1 cellular context compared by ENCODE assay signal in the genomic region with DNA sequence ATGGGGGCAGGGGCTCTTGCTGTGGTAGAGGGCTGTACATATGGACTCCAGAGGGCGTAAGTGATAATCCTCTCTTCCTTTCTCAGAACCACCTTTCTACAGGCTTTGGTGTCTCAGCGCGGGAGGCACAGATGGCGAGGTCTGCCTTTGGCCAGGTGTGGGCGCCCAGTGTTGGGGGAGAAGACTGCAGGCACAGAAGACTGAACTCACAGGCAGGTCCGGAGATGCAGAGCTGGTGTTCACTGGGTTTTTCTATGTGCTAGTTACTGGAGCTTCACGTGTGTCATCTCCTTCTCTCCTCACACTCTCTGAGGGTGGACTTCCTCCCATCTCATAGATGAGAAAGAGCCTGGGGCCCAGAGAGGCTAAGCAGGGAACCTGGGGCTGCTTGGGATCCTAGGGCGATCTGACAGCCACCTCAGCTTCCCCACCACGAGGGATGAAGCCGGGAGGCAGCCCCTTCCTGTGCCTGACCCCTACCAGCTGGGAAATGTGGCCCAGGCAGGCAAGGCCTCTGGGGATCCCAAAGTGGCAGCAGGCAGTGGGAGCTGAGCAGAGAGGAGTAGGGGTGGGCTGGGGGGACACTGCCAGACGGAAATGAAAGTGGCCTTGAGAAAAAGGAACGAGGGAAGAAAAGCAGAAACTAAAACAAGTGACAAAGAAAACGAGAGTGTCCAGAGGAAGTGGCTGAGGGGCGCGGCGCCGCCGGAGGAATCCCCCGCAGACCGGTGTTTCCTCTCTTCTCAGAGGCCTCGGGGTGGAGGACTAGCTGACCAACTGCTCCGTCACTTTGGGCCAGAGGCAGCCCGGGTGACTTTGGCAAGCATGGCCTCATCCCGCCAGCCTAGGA.
TF ChIP-seq lines count a peak whose summit lies in the region.

No MANE protein-coding gene starts in this region.

TF ChIP-seq in GM12878, 131 proteins besides CTCF, POLR2A, EP300 and RAD21 (continued from another document and continues in another):
- TF ChIP-seq, protein P1, sequence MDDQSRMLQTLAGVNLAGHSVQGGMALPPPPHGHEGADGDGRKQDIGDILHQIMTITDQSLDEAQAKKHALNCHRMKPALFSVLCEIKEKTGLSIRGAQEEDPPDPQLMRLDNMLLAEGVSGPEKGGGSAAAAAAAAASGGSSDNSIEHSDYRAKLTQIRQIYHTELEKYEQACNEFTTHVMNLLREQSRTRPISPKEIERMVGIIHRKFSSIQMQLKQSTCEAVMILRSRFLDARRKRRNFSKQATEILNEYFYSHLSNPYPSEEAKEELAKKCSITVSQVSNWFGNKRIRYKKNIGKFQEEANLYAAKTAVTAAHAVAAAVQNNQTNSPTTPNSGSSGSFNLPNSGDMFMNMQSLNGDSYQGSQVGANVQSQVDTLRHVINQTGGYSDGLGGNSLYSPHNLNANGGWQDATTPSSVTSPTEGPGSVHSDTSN (IDR thresholded peaks at IDR 0.05; ENCODE audit: insufficient replicate concordance, low read depth, low read length): no peak
- TF ChIP-seq EGR1 (IDR thresholded peaks at IDR 0.05; ENCODE audit: borderline replicate concordance in 1 of 2, low read depth in 2 of 2, low read length in 2 of 2) (peak in 1 of 2 experiments; percentile 41; a peak in 1 of 3 replicates), CREB1 (IDR thresholded peaks at IDR 0.05; ENCODE audit: low read depth) (0 out of 2 replicates have a peak, but pooled peaks have one; percentile 46), BHLHE40 (IDR thresholded peaks at IDR 0.05; ENCODE audit: borderline replicate concordance in 1 of 2, low read depth in 2 of 2, low read length in 1 of 2) (peak; percentile 69 to 76; a peak in 3 of 4 replicates), FOXM1 (IDR thresholded peaks at IDR 0.05; ENCODE audit: low read depth, low read length) (no peak; the same call in 1 of the 2 replicates), MTA3 (IDR thresholded peaks at IDR 0.05; ENCODE audit: borderline replicate concordance, low read length) (no peak), CBX3 (IDR thresholded peaks at IDR 0.05; ENCODE audit: borderline replicate concordance, low read depth) (no peak), SRF (IDR thresholded peaks at IDR 0.05; ENCODE audit: low read depth in 2 of 2, low read length in 2 of 2) (no peak), GATAD2B (conservative IDR thresholded peaks at IDR 0.05; ENCODE audit: low read depth) (peak; percentile 97), SP1 (IDR thresholded peaks at IDR 0.05; ENCODE audit: low read depth, low read length) (peak; percentile 57), SUZ12 (IDR thresholded peaks at IDR 0.05; ENCODE audit: unreplicated experiment) (no peak), KLF5 (IDR thresholded peaks at IDR 0.05; ENCODE audit: partially characterized antibody) (no peak), RB1 (IDR thresholded peaks at IDR 0.05; ENCODE audit: borderline replicate concordance) (0 out of 2 replicates have a peak, but pooled peaks have one; percentile 14), SIN3A (IDR thresholded peaks at IDR 0.05; ENCODE audit: low read depth, low read length) (peak; percentile 40; the same call in 1 of the 2 replicates), JUNB (IDR thresholded peaks at IDR 0.05) (no peak), SREBF1 (IDR thresholded peaks at IDR 0.05; ENCODE audit: low read length) (no peak), SREBF2 (IDR thresholded peaks at IDR 0.05; ENCODE audit: low read length) (no peak), TCF12 (IDR thresholded peaks at IDR 0.05; ENCODE audit: low read depth, low read length) (peak; percentile 80), SIX5 (IDR thresholded peaks at IDR 0.05; ENCODE audit: low read depth, low read length, severe bottlenecking) (no peak), BMI1 (IDR thresholded peaks at IDR 0.05; ENCODE audit: borderline replicate concordance) (no peak; the same call in 1 of the 2 replicates), ZNF384 (IDR thresholded peaks at IDR 0.05; ENCODE audit: borderline replicate concordance, low read depth, low read length) (no peak), ZNF274 (IDR thresholded peaks at IDR 0.05; ENCODE audit: insufficient read depth, insufficient read length) (no peak), RBBP5 (conservative IDR thresholded peaks at IDR 0.05) (no peak), CREM (IDR thresholded peaks at IDR 0.05; ENCODE audit: low read depth) (peak; percentile 66; the same call in 1 of the 2 replicates), SMAD5 (IDR thresholded peaks at IDR 0.05; ENCODE audit: low read depth) (no peak), POLR2AphosphoS2 (IDR thresholded peaks at IDR 0.05; ENCODE audit: low read depth, low read length) (no peak; the same call in 1 of the 2 replicates)
- TF ChIP-seq, protein P2, sequence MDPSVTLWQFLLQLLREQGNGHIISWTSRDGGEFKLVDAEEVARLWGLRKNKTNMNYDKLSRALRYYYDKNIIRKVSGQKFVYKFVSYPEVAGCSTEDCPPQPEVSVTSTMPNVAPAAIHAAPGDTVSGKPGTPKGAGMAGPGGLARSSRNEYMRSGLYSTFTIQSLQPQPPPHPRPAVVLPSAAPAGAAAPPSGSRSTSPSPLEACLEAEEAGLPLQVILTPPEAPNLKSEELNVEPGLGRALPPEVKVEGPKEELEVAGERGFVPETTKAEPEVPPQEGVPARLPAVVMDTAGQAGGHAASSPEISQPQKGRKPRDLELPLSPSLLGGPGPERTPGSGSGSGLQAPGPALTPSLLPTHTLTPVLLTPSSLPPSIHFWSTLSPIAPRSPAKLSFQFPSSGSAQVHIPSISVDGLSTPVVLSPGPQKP (IDR thresholded peaks at IDR 0.05; ENCODE audit: low read depth, low read length): 0 out of 2 replicates have a peak, but pooled peaks have one; percentile 42
- TF ChIP-seq, protein P3, sequence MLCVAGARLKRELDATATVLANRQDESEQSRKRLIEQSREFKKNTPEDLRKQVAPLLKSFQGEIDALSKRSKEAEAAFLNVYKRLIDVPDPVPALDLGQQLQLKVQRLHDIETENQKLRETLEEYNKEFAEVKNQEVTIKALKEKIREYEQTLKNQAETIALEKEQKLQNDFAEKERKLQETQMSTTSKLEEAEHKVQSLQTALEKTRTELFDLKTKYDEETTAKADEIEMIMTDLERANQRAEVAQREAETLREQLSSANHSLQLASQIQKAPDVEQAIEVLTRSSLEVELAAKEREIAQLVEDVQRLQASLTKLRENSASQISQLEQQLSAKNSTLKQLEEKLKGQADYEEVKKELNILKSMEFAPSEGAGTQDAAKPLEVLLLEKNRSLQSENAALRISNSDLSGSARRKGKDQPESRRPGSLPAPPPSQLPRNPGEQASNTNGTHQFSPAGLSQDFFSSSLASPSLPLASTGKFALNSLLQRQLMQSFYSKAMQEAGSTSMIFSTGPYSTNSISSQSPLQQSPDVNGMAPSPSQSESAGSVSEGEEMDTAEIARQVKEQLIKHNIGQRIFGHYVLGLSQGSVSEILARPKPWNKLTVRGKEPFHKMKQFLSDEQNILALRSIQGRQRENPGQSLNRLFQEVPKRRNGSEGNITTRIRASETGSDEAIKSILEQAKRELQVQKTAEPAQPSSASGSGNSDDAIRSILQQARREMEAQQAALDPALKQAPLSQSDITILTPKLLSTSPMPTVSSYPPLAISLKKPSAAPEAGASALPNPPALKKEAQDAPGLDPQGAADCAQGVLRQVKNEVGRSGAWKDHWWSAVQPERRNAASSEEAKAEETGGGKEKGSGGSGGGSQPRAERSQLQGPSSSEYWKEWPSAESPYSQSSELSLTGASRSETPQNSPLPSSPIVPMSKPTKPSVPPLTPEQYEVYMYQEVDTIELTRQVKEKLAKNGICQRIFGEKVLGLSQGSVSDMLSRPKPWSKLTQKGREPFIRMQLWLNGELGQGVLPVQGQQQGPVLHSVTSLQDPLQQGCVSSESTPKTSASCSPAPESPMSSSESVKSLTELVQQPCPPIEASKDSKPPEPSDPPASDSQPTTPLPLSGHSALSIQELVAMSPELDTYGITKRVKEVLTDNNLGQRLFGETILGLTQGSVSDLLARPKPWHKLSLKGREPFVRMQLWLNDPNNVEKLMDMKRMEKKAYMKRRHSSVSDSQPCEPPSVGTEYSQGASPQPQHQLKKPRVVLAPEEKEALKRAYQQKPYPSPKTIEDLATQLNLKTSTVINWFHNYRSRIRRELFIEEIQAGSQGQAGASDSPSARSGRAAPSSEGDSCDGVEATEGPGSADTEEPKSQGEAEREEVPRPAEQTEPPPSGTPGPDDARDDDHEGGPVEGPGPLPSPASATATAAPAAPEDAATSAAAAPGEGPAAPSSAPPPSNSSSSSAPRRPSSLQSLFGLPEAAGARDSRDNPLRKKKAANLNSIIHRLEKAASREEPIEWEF (IDR thresholded peaks at IDR 0.05; ENCODE audit: insufficient replicate concordance, low read depth, low read length): no peak
- TF ChIP-seq, protein P4, sequence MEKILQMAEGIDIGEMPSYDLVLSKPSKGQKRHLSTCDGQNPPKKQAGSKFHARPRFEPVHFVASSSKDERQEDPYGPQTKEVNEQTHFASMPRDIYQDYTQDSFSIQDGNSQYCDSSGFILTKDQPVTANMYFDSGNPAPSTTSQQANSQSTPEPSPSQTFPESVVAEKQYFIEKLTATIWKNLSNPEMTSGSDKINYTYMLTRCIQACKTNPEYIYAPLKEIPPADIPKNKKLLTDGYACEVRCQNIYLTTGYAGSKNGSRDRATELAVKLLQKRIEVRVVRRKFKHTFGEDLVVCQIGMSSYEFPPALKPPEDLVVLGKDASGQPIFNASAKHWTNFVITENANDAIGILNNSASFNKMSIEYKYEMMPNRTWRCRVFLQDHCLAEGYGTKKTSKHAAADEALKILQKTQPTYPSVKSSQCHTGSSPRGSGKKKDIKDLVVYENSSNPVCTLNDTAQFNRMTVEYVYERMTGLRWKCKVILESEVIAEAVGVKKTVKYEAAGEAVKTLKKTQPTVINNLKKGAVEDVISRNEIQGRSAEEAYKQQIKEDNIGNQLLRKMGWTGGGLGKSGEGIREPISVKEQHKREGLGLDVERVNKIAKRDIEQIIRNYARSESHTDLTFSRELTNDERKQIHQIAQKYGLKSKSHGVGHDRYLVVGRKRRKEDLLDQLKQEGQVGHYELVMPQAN (conservative IDR thresholded peaks at IDR 0.05): no peak; the same call in 1 of the 2 replicates
- TF ChIP-seq, protein P5, sequence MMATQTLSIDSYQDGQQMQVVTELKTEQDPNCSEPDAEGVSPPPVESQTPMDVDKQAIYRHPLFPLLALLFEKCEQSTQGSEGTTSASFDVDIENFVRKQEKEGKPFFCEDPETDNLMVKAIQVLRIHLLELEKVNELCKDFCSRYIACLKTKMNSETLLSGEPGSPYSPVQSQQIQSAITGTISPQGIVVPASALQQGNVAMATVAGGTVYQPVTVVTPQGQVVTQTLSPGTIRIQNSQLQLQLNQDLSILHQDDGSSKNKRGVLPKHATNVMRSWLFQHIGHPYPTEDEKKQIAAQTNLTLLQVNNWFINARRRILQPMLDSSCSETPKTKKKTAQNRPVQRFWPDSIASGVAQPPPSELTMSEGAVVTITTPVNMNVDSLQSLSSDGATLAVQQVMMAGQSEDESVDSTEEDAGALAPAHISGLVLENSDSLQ (IDR thresholded peaks at IDR 0.05): peak; percentile 31; the same call in 1 of the 2 replicates
- TF ChIP-seq, protein P6, sequence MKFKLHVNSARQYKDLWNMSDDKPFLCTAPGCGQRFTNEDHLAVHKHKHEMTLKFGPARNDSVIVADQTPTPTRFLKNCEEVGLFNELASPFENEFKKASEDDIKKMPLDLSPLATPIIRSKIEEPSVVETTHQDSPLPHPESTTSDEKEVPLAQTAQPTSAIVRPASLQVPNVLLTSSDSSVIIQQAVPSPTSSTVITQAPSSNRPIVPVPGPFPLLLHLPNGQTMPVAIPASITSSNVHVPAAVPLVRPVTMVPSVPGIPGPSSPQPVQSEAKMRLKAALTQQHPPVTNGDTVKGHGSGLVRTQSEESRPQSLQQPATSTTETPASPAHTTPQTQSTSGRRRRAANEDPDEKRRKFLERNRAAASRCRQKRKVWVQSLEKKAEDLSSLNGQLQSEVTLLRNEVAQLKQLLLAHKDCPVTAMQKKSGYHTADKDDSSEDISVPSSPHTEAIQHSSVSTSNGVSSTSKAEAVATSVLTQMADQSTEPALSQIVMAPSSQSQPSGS (IDR thresholded peaks at IDR 0.05; ENCODE audit: low read length): peak; percentile 57; the same call in 1 of the 2 replicates
- TF ChIP-seq, protein P7, sequence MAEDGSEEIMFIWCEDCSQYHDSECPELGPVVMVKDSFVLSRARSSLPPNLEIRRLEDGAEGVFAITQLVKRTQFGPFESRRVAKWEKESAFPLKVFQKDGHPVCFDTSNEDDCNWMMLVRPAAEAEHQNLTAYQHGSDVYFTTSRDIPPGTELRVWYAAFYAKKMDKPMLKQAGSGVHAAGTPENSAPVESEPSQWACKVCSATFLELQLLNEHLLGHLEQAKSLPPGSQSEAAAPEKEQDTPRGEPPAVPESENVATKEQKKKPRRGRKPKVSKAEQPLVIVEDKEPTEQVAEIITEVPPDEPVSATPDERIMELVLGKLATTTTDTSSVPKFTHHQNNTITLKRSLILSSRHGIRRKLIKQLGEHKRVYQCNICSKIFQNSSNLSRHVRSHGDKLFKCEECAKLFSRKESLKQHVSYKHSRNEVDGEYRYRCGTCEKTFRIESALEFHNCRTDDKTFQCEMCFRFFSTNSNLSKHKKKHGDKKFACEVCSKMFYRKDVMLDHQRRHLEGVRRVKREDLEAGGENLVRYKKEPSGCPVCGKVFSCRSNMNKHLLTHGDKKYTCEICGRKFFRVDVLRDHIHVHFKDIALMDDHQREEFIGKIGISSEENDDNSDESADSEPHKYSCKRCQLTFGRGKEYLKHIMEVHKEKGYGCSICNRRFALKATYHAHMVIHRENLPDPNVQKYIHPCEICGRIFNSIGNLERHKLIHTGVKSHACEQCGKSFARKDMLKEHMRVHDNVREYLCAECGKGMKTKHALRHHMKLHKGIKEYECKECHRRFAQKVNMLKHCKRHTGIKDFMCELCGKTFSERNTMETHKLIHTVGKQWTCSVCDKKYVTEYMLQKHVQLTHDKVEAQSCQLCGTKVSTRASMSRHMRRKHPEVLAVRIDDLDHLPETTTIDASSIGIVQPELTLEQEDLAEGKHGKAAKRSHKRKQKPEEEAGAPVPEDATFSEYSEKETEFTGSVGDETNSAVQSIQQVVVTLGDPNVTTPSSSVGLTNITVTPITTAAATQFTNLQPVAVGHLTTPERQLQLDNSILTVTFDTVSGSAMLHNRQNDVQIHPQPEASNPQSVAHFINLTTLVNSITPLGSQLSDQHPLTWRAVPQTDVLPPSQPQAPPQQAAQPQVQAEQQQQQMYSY (CRISPR knock-in tag; IDR thresholded peaks at IDR 0.05): no peak
- TF ChIP-seq, protein P8, sequence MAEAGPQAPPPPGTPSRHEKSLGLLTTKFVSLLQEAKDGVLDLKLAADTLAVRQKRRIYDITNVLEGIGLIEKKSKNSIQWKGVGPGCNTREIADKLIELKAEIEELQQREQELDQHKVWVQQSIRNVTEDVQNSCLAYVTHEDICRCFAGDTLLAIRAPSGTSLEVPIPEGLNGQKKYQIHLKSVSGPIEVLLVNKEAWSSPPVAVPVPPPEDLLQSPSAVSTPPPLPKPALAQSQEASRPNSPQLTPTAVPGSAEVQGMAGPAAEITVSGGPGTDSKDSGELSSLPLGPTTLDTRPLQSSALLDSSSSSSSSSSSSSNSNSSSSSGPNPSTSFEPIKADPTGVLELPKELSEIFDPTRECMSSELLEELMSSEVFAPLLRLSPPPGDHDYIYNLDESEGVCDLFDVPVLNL (IDR thresholded peaks at IDR 0.05; ENCODE audit: low read depth, low read length): 0 out of 2 replicates have a peak, but pooled peaks have one; percentile 5
